In the genomic region with DNA sequence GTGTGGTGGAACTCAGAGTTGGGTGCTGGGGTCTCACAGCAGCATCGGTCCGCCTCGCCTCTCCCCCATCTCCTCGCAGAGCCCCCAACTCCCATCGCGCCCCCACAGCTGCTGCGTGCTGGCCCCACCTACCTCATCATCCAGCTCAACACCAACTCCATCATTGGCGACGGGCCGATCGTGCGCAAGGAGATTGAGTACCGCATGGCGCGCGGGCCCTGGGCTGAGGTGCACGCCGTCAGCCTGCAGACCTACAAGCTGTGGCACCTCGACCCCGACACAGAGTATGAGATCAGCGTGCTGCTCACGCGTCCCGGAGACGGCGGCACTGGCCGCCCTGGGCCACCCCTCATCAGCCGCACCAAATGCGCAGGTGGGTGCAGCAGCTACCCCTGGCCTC, we compare ENCODE assay signal across 12 cellular contexts. TPM values are rescaled to one million over a fixed set of nuclear protein-coding genes. Genes with fewer than 3 reads are reported as not detected.
DNase-seq lines count a peak whose midpoint lies in the region; ATAC-seq and TF ChIP-seq lines count a peak whose summit lies in the region.
"Had no signal": no experiment of that assay in that cellular context is flagged by ENCODE, and none has a peak within 500 bp of the region (broad histone marks: within the 10 kb centered on the region; RNA-seq: fewer than 3 reads in every experiment).

No MANE protein-coding gene starts in this region.

- peaks cover 0 to 48% (median 16%) of the 10 kb centered on the region in 7 donors for H3K27me3 ChIP-seq in heart right ventricle
- no peaks in the 10 kb centered on the region for H3K27me3 ChIP-seq in right atrium auricular region
- no peaks in the 10 kb centered on the region for H3K27me3 ChIP-seq in brain microvascular endothelial cell (replicated peaks)
- H3K27me3 ChIP-seq in upper lobe of right lung = peaks cover 16% of the 10 kb centered on the region
- no peaks in the 10 kb centered on the region for H3K27me3 ChIP-seq in WERI-Rb-1 (ENCODE audit: insufficient read depth, low read depth, severe bottlenecking)
- H3K27me3 ChIP-seq: body of pancreas, testis had no signal

- H3K4me1 Mint-ChIP-seq in memory B cell = peaks cover 7% of the 10 kb centered on the region

- intact Hi-C loops in heart right ventricle (cut with DNase I) = no loop called here
- intact Hi-C loops in upper lobe of right lung (cut with DNase I) = no loop called here

- H3K36me3 Mint-ChIP-seq in memory B cell = no peaks in the 10 kb centered on the region

- H3K27ac Mint-ChIP-seq in memory B cell = no peak overlapping the region

- no peaks in the 10 kb centered on the region for H3K9me3 Mint-ChIP-seq in memory B cell

- peaks cover 0 to 13% (median 10%) of the 10 kb centered on the region in 9 donors for H3K4me1 ChIP-seq in heart right ventricle
- H3K4me1 ChIP-seq in right atrium auricular region = peaks cover 0 to 26% of the 10 kb centered on the region in 2 donors
- peaks cover 8% of the 10 kb centered on the region for H3K4me1 ChIP-seq in upper lobe of right lung
- H3K4me1 ChIP-seq: parathyroid adenoma had no signal

- H3K27ac ChIP-seq in heart right ventricle = no peak overlapping the region
- H3K27ac ChIP-seq in right atrium auricular region = no peak overlapping the region
- no peak overlapping the region for H3K27ac ChIP-seq in brain microvascular endothelial cell
- H3K27ac ChIP-seq in upper lobe of right lung = no peak overlapping the region
- no peak overlapping the region for H3K27ac ChIP-seq in WERI-Rb-1
- H3K27ac ChIP-seq: body of pancreas, parathyroid adenoma had no signal

- peak overlapping the region; percentile 85 for H3K4me3 Mint-ChIP-seq in memory B cell

- H3K36me3 ChIP-seq in heart right ventricle (no peaks in the 10 kb centered on the region), right atrium auricular region (no peaks in the 10 kb centered on the region), brain microvascular endothelial cell (replicated peaks) (no peaks in the 10 kb centered on the region), upper lobe of right lung (peaks cover 9% of the 10 kb centered on the region), WERI-Rb-1 (peaks cover 29% of the 10 kb centered on the region)

- no peak for DNase-seq in heart right ventricle
- no peak for DNase-seq in right atrium auricular region (ENCODE audit: low spot score)
- DNase-seq in brain microvascular endothelial cell = no peak
- DNase-seq in memory B cell (ENCODE audit: low spot score in 2 of 2) = no peak
- peak; percentile 43 for DNase-seq in upper lobe of right lung
- DNase-seq in NCI-H1694 treated with DMSO at 0.1 percent for 48 hours (lab: John Stamatoyannopoulos, UW) = no peak
- no peak for DNase-seq in WERI-Rb-1
- DNase-seq: NCI-H1417 treated with DMSO at 0.1 percent for 48 hours had no signal

- H3K9me3 ChIP-seq in heart right ventricle = peaks cover 0 to 6% (median 0%) of the 10 kb centered on the region in 11 donors
- no peaks in the 10 kb centered on the region for H3K9me3 ChIP-seq in right atrium auricular region
- no peaks in the 10 kb centered on the region for H3K9me3 ChIP-seq in upper lobe of right lung
- H3K9me3 ChIP-seq in WERI-Rb-1 (ENCODE audit: severe bottlenecking) = no peaks in the 10 kb centered on the region
- H3K9me3 ChIP-seq: body of pancreas, testis had no signal

- ATAC-seq in heart right ventricle = peak in 1 of 8 donors; percentile 23
- no peak for ATAC-seq in memory B cell (ENCODE audit: low read depth)
- ATAC-seq in upper lobe of right lung = no peak
- ATAC-seq in GM18868 (IDR thresholded peaks at IDR 0.05; ENCODE audit: unreplicated experiment) = no peak

- H3K27me3 Mint-ChIP-seq in memory B cell = peaks cover 17% of the 10 kb centered on the region

- in situ Hi-C loops in brain microvascular endothelial cell (cut with HindIII; ENCODE audit: low pct_ligation_motif_present, low sequenced_read_pairs) = no loop called here

- TF ChIP-seq CTCF in heart right ventricle (IDR thresholded peaks at IDR 0.05) (no peak), right atrium auricular region (IDR thresholded peaks at IDR 0.05) (no peak), brain microvascular endothelial cell (IDR thresholded peaks at IDR 0.05; ENCODE audit: low read depth, low read length, missing control alignments) (no peak), upper lobe of right lung (IDR thresholded peaks at IDR 0.05) (no peak), WERI-Rb-1 (IDR thresholded peaks at IDR 0.05; ENCODE audit: low read depth, low read length) (no peak)

- WGBS in heart right ventricle, 2 donors = 50% methylated on average over 27 to 29 of the region's 29 CpGs

- H3K4me3 ChIP-seq in heart right ventricle = peak overlapping the region in 6 of 10 donors; percentile 58 to 67 (median 60)
- peak overlapping the region in 1 of 2 donors; percentile 63 for H3K4me3 ChIP-seq in right atrium auricular region
- H3K4me3 ChIP-seq in brain microvascular endothelial cell (ENCODE audit: low read depth, low read length) = peak overlapping the region; percentile 51
- H3K4me3 ChIP-seq in upper lobe of right lung = no peak overlapping the region
- H3K4me3 ChIP-seq in WERI-Rb-1 (ENCODE audit: low read depth, low read length) = no peak overlapping the region

RNA-seq across cellular contexts. Expression of gene PTPRU, which starts 24.2 kb away (rescaled TPM):
- total RNA-seq in heart right ventricle = 10 to 100 TPM in 8 of 10 donors, 1 to 10 TPM in 2; 8.6 to 29.8 (median 14.5) TPM
- 10 to 100 TPM; 13.5 to 15.7 TPM for polyA plus RNA-seq in heart right ventricle
- 10 to 100 TPM; 15.9 to 22.4 TPM for total RNA-seq in right atrium auricular region
- 45.5 TPM for total RNA-seq in upper lobe of right lung

RNA-seq across cellular contexts. Expression of gene MECR, which starts 29.8 kb away (rescaled TPM):
- total RNA-seq in heart right ventricle (10 to 100 TPM; 27.8 to 45.6 (median 38.7) TPM), right atrium auricular region (10 to 100 TPM; 18.4 to 24.3 TPM), upper lobe of right lung (16.5 TPM)
- polyA plus RNA-seq in heart right ventricle = 10 to 100 TPM; 31.1 to 39.9 TPM

Comparison
In these comparisons a context has a peak if more than half of its experiments do, and no peak if none do; other contexts are left out.
1. H3K4me3 ChIP-seq: peak in heart right ventricle (6 of 10) and brain microvascular endothelial cell (single experiment); none in upper lobe of right lung (single experiment) and WERI-Rb-1 (single experiment).